ENCODE assay signal across 10 cellular contexts in the genomic region with DNA sequence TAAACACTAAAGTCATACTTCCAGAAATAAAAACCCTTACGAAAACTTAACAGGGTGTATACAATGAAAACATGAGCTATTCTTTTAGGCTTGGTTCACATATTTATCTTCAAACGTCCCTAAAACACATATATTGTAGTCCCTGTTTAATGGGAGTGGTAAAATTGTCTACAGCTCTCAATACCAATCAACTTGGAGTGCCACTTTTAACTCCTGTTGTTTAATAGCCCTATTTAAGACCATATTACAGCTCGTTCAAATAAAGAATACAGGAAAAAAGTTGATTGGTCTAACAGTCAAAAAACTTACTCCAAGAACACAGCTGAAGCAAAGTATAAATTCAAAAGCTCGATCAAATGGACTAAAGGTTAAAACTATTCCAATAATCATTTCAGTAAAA. TPM values are rescaled to one million over a fixed set of nuclear protein-coding genes. Genes with fewer than 3 reads are reported as not detected.
DNase-seq lines count a peak whose midpoint lies in the region; ATAC-seq and TF ChIP-seq lines count a peak whose summit lies in the region.
"Had no signal": no experiment of that assay in that cellular context is flagged by ENCODE, and none has a peak within 500 bp of the region (broad histone marks: within the 10 kb centered on the region; RNA-seq: fewer than 3 reads in every experiment).

No MANE protein-coding gene starts in this region.

- peak overlapping the region in 6 of 7 donors; percentile 62 to 95 (median 76) for H3K27ac Mint-ChIP-seq in CD4-positive, alpha-beta memory T cell

- peak overlapping the region; percentile 39 to 40 for H3K4me3 ChIP-seq in CD4-positive, alpha-beta memory T cell (ENCODE audit: low read length in 2 of 2)
- H3K4me3 ChIP-seq in MG63 (peak overlapping the region; percentile 90), epithelial cell of proximal tubule (ENCODE audit: low read depth, low read length) (peak overlapping the region; percentile 92), rectal smooth muscle tissue (ENCODE audit: low read length) (peak overlapping the region; percentile 22)

- no peak for DNase-seq in CD4-positive, alpha-beta memory T cell
- DNase-seq in MG63, result no peak
- no peak for DNase-seq in epithelial cell of proximal tubule (ENCODE audit: low read depth)
- DNase-seq in NCI-H1092 treated with DMSO at 0.1 percent for 48 hours (lab: John Stamatoyannopoulos, UW), result no peak
- DNase-seq in NCI-H2107 (lab: John Stamatoyannopoulos, UW), result no peak
- DNase-seq in HUDEP-2 (lab: John Stamatoyannopoulos, UW; ENCODE audit: unreplicated experiment in 76 of 76), result no peak
- DNase-seq: activated T-cell treated with anti-CD3 and anti-CD28 coated beads, Interleukin-2, amount 50 U/mL, for 1 hour; Kasumi-1 had no signal

- intact Hi-C loops in CD4-positive, alpha-beta memory T cell (cut with micrococcal nuclease), result loop anchor here (2.0 kb wide), 1 partner anchor 15 kb away; no protein-coding TSS in a partner anchor

- no peaks in the 10 kb centered on the region for H3K27me3 ChIP-seq in CD4-positive, alpha-beta memory T cell (ENCODE audit: insufficient read depth, low read length)
- H3K27me3 ChIP-seq in MG63 (no peaks in the 10 kb centered on the region), rectal smooth muscle tissue (ENCODE audit: control insufficient read depth, insufficient read depth, low read length) (no peaks in the 10 kb centered on the region)

- peaks cover 69% of the 10 kb centered on the region for H3K4me1 ChIP-seq in CD4-positive, alpha-beta memory T cell (ENCODE audit: insufficient read depth, low read length)
- H3K4me1 ChIP-seq in rectal smooth muscle tissue (ENCODE audit: control insufficient read depth, insufficient read depth, low read length), result peaks cover 31% of the 10 kb centered on the region

- POLR2A ChIA-PET in CD4-positive, alpha-beta memory T cell (lab: Charles Lee; ENCODE audit: partially characterized antibody), result interaction anchor here (0.7 to 15.4 kb wide), 7 partner anchors 9 to 304 kb away, joined by 3 to 409 read pairs (median 9); partner anchors contain the start of genes CISD2 and MANBA

- peaks cover 20 to 43% of the 10 kb centered on the region in 2 donors for H3K36me3 Mint-ChIP-seq in CD4-positive, alpha-beta memory T cell

- H3K4me1 Mint-ChIP-seq in CD4-positive, alpha-beta memory T cell, result peaks cover 44 to 61% (median 49%) of the 10 kb centered on the region in 4 donors

- H3K9me3 ChIP-seq in CD4-positive, alpha-beta memory T cell (ENCODE audit: control insufficient read depth in 1 of 2, low read length in 2 of 2), result no peaks in the 10 kb centered on the region
- H3K9me3 ChIP-seq in MG63, result no peaks in the 10 kb centered on the region

- H3K9ac ChIP-seq in rectal smooth muscle tissue (ENCODE audit: low read length), result no peak overlapping the region

- peak overlapping the region in 2 of 8 donors; percentile 76 to 93 for H3K4me3 Mint-ChIP-seq in CD4-positive, alpha-beta memory T cell

- H3K36me3 ChIP-seq in CD4-positive, alpha-beta memory T cell (ENCODE audit: insufficient read depth, low read length), result no peaks in the 10 kb centered on the region
- H3K36me3 ChIP-seq in MG63, result peaks cover 69% of the 10 kb centered on the region
- no peaks in the 10 kb centered on the region for H3K36me3 ChIP-seq in rectal smooth muscle tissue (ENCODE audit: control insufficient read depth, insufficient read depth, low read length)

- H3K27ac ChIP-seq in CD4-positive, alpha-beta memory T cell (ENCODE audit: low read depth, low read length), result peak overlapping the region; percentile 100
- no peak overlapping the region for H3K27ac ChIP-seq in rectal smooth muscle tissue (ENCODE audit: low read depth, low read length)

- ATAC-seq in esophagus mucosa, result no peak

- H3K9me3 Mint-ChIP-seq in CD4-positive, alpha-beta memory T cell, result peaks cover 0 to 4% (median 0%) of the 10 kb centered on the region in 8 donors

- CTCF ChIA-PET in CD4-positive, alpha-beta memory T cell (lab: Charles Lee; ENCODE audit: partially characterized antibody), result interaction anchor here (1.1 to 3.2 kb wide), 3 partner anchors 7 to 46 kb away, joined by 3 to 14 read pairs (median 4); partner anchors contain the start of gene CISD2

- peaks cover 0 to 2% of the 10 kb centered on the region in 2 donors for H3K27me3 Mint-ChIP-seq in CD4-positive, alpha-beta memory T cell

- TF ChIP-seq CTCF in epithelial cell of proximal tubule (conservative IDR thresholded peaks at IDR 0.05; ENCODE audit: low read depth, low read length), result no peak

RNA-seq across cellular contexts. Expression of gene UBE2D3, which starts 3.9 kb away (rescaled TPM):
- total RNA-seq in CD4-positive, alpha-beta memory T cell, result 100 to 1,000 TPM; 337 to 339 TPM
- polyA plus RNA-seq in CD4-positive, alpha-beta memory T cell, result 100 to 1,000 TPM; 473 to 768 TPM
- total RNA-seq in MG63 (2014; rRNA removed; shearing (Covaris generic); ENCODE audit: low replicate concordance), result 284 and 289 TPM in 2 replicates
- total RNA-seq in epithelial cell of proximal tubule (283 and 375 TPM in 2 replicates), esophagus mucosa (207 TPM)

RNA-seq across cellular contexts. Expression of gene CISD2, which starts 45.3 kb away (rescaled TPM):
- total RNA-seq in CD4-positive, alpha-beta memory T cell, result 10 to 100 TPM; 18.5 to 22.0 TPM
- polyA plus RNA-seq in CD4-positive, alpha-beta memory T cell, result 10 to 100 TPM; 31.2 to 54.9 TPM
- 43.1 and 44.0 TPM in 2 replicates for total RNA-seq in MG63 (2014; rRNA removed; shearing (Covaris generic); ENCODE audit: low replicate concordance)
- 29.2 and 29.9 TPM in 2 replicates for total RNA-seq in epithelial cell of proximal tubule
- total RNA-seq in esophagus mucosa, result 15.5 TPM

Comparison
In these comparisons a context has a peak if more than half of its experiments do, and no peak if none do; other contexts are left out.
1. H3K4me3 ChIP-seq: peak in every context shown above with its lines; median percentile 92 in epithelial cell of proximal tubule; 90 in MG63; 40 in CD4-positive, alpha-beta memory T cell; 22 in rectal smooth muscle tissue.